In the genomic region with DNA sequence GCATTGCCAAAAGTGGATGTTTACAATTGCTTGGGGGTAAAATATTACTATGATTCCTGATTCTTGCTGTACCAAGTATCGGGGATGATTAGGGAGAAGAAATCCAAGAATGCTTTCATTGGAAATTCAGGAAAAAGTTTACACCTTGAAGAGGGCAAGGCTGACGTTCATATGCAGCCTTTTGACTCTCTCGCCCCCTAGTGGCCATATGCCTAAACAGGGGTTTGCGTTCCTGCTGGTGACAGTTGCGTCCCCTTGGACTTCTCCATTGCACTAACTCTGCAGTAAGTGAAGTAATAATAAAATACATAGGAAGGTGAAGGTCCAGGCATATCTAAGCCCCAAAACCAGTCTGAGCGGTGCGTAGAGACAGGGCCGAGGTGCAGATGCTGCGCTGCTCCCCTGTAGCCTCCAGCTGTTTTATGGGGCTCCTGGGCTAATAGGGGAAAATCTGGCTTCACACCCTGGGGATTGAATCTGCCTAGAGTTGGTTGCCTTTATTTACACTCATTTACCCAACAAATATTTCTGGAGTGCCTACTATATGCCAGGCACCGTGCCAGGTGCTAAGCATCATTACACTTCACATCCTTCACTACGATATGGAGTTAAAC, we compare ENCODE assay signal across 8 cellular contexts. TPM values are rescaled to one million over a fixed set of nuclear protein-coding genes. Genes with fewer than 3 reads are reported as not detected.
DNase-seq lines count a peak whose midpoint lies in the region; ATAC-seq lines count a peak whose summit lies in the region.

No MANE protein-coding gene starts in this region.

- ATAC-seq in HG02588 (IDR thresholded peaks at IDR 0.05; ENCODE audit: unreplicated experiment): peak; percentile 85
- ATAC-seq in left colon: peak; percentile 89

- peak; percentile 19 to 42 for DNase-seq in NCI-H2081 (lab: John Stamatoyannopoulos, UW)
- no peak for DNase-seq in NCI-H2081 treated with DMSO at 0.1 percent for 48 hours (lab: John Stamatoyannopoulos, UW)
- DNase-seq in NCI-H1092 treated with DMSO at 0.1 percent for 48 hours (lab: John Stamatoyannopoulos, UW): peak; percentile 0
- peak; percentile 13 to 54 (median 41) for DNase-seq in activated CD4-positive, CD25-positive, alpha-beta regulatory T cell (lab: John Stamatoyannopoulos, UW)
- DNase-seq in central memory CD4-positive, alpha-beta T cell: peak; percentile 34
- peak; percentile 72 to 84 for DNase-seq in left colon
- peak; percentile 8 to 46 (median 11) for DNase-seq in stimulated activated CD4-positive, alpha-beta T cell treated with anti-CD3 and anti-CD28 coated beads, TNF-alpha, amount 100 ng/mL, for 1 hour (ENCODE audit: low read depth in 3 of 3, low spot score in 1 of 3)

- intact Hi-C loops in left colon (cut with DNase I, micrococcal nuclease): loop anchor here in 1 of 2 donors (2.0 to 10.0 kb wide), 2 partner anchors 202 to 882 kb away; no protein-coding TSS in a partner anchor

RNA-seq across cellular contexts. Expression of gene KIAA1217, which starts 12.4 kb away (rescaled TPM):
- total RNA-seq in left colon: 10 to 100 TPM; 69.2 to 78.4 TPM
